In the genomic region with DNA sequence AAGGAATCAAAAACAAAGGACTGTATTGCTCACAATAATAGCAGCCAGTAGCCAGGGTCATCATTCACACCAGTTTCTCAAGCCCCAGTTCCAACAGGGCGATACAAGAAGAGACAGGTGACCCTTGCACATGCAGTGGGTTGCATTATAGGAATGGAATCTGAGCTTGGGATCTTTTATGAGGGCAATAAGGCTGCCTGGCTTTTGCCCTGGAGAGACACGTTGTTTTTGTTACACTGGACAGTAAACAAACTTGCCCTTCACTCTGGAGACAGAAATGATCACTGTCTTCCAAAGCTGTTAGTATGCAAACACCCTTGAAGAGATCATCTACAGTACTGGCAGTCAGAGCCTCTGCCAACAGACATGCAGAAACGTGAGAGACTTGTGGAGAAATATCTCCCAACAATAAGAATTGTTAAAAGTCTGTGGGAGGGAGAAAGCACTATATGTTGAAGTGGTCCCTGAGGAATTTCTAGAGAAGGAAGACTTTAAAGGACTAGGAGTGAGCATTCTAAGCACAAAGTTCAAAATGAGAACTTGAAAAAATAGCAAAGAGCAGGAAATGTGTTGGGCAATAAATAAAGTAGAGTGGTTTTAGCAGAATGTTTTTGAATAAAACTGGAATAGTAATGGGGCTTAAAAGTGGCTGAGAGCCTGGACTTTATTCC, we compare ENCODE assay signal across 22 cellular contexts. TPM values are rescaled to one million over a fixed set of nuclear protein-coding genes. Genes with fewer than 3 reads are reported as not detected.
DNase-seq lines count a peak whose midpoint lies in the region; ATAC-seq and TF ChIP-seq lines count a peak whose summit lies in the region.
"Had no signal": no experiment of that assay in that cellular context is flagged by ENCODE, and none has a peak within 500 bp of the region (broad histone marks: within the 10 kb centered on the region; RNA-seq: fewer than 3 reads in every experiment).

No MANE protein-coding gene starts in this region.

- no peak overlapping the region for H3K4me3 ChIP-seq in HEK293 (ENCODE audit: low read depth, low read length)
- no peak overlapping the region for H3K4me3 ChIP-seq in PC-3 (ENCODE audit: low read length)
- H3K4me3 ChIP-seq in fibroblast of pulmonary artery (replicated peaks; ENCODE audit: low read depth, low read length): no peak overlapping the region
- no peak overlapping the region for H3K4me3 ChIP-seq in skeletal muscle cell (ENCODE audit: low read depth, low read length)
- H3K4me3 ChIP-seq in ovary: no peak overlapping the region
- H3K4me3 ChIP-seq: body of pancreas, Peyer's patch, psoas muscle, skin epidermis, testis had no signal

- intact Hi-C loops in PC-3 (cut with micrococcal nuclease) (loop anchor here (1.0 to 2.0 kb wide), 3 partner anchors 18 to 1226 kb away; no protein-coding TSS in a partner anchor), ovary (cut with DNase I) (loop anchor here in 3 of 4 donors (2.0 to 10.0 kb wide), 7 partner anchors 1135 to 1475 kb away; no protein-coding TSS in a partner anchor)

- no peak overlapping the region for H3K9ac ChIP-seq in PC-3 (ENCODE audit: low read length)

- CTCF ChIA-PET in HEK293 (lab: Yijun Ruan, JAX): interaction anchor here (0.6 to 5.4 kb wide), 54 partner anchors 9 to 1688 kb away, joined by 3 to 106 read pairs (median 4); no protein-coding TSS in a partner anchor
- CTCF ChIA-PET in PC-3 (lab: Charles Lee): interaction anchor here (0.7 to 1.2 kb wide), 3 partner anchors 18 to 1905 kb away, joined by 3 to 5 read pairs (median 4); no protein-coding TSS in a partner anchor

- POLR2A ChIA-PET in HEK293 (lab: Yijun Ruan, JAX) (no interaction called here), PC-3 (lab: Charles Lee; ENCODE audit: unreplicated experiment) (no interaction called here)

- 17 to 23% (median 18%) methylated on average over 3 of the region's 3 CpGs for WGBS in ovary, 3 donors

- H3K4me1 ChIP-seq in HEK293 (ENCODE audit: control insufficient read depth, insufficient read depth, low read length) (peaks cover 5% of the 10 kb centered on the region; the same call in 1 of the 2 replicates), PC-3 (ENCODE audit: insufficient read depth, low read length) (peaks cover 14% of the 10 kb centered on the region; the same call in 1 of the 2 replicates), ovary (ENCODE audit: insufficient read depth) (peaks cover 4% of the 10 kb centered on the region)

- H3K36me3 ChIP-seq in HEK293 (ENCODE audit: control insufficient read depth in 2 of 2, insufficient read depth in 1 of 2, low read length in 2 of 2) (no peaks in the 10 kb centered on the region), PC-3 (ENCODE audit: low read depth, low read length) (no peaks in the 10 kb centered on the region), ovary (no peaks in the 10 kb centered on the region)
- H3K36me3 ChIP-seq: Peyer's patch had no signal

- H3K9me3 ChIP-seq in HEK293 (ENCODE audit: control insufficient read depth, insufficient read depth, low read depth, low read length) (no peaks in the 10 kb centered on the region), PC-3 (ENCODE audit: low read length) (no peaks in the 10 kb centered on the region), ovary (no peaks in the 10 kb centered on the region)
- H3K9me3 ChIP-seq: body of pancreas, Peyer's patch, psoas muscle, testis had no signal

- no peaks in the 10 kb centered on the region for H3K9me2 ChIP-seq in PC-3 (replicated peaks; ENCODE audit: low read length)

- H3K4me2 ChIP-seq in PC-3 (ENCODE audit: low read length): no peak overlapping the region

- BruUV-seq in PC-3 (replicated peaks; lab: Mats Ljungman, UMichigan): no TSS peak

- H3F3A ChIP-seq in PC-3 (ENCODE audit: low read length, unreplicated experiment): no peaks in the 10 kb centered on the region

- no peak overlapping the region for H3K27ac ChIP-seq in HEK293 (ENCODE audit: extremely low read depth, low read depth, low read length)
- H3K27ac ChIP-seq in PC-3 (ENCODE audit: low read length): no peak overlapping the region
- H3K27ac ChIP-seq in ovary: no peak overlapping the region
- H3K27ac ChIP-seq: body of pancreas, epithelial cell of prostate, psoas muscle, testis had no signal

- no peak for TF ChIP-seq POLR2A in ovary (IDR thresholded peaks at IDR 0.05)

- no peaks in the 10 kb centered on the region for H3K79me2 ChIP-seq in PC-3 (ENCODE audit: low read length)

- H2AFZ ChIP-seq in PC-3 (ENCODE audit: low read length): no peak overlapping the region

- DNase-seq in PC-3 (peak; percentile 12), fibroblast of pulmonary artery (ENCODE audit: low read depth) (peak; percentile 48), skeletal muscle cell (ENCODE audit: low read depth) (peak; percentile 48), ovary (no peak)
- DNase-seq in stimulated activated naive CD4-positive, alpha-beta T cell (lab: John Stamatoyannopoulos, UW): no peak
- DNase-seq in activated naive CD4-positive, alpha-beta T cell treated with Interleukin-2 at 50 U/mL for 16 hours: no peak
- DNase-seq: activated CD4-positive, alpha-beta T cell treated with anti-CD3 and anti-CD28 coated beads for 1 hour; activated effector memory CD4-positive, alpha-beta T cell treated with anti-CD3 and anti-CD28 coated beads, Interleukin-2, amount 50 U/mL, for 16 hours; effector CD4-positive, alpha-beta T cell; foreskin melanocyte; left ventricle myocardium superior; NCI-H524 treated with DMSO at 0.1 percent for 48 hours; psoas muscle had no signal

- TF ChIP-seq EP300 in ovary (IDR thresholded peaks at IDR 0.05): no peak

- no peaks in the 10 kb centered on the region for H4K20me1 ChIP-seq in PC-3 (ENCODE audit: low read length)

- no peaks in the 10 kb centered on the region for H3K27me3 ChIP-seq in PC-3 (ENCODE audit: low read length)
- no peaks in the 10 kb centered on the region for H3K27me3 ChIP-seq in ovary
- H3K27me3 ChIP-seq: testis had no signal

- TF ChIP-seq CTCF in HEK293 (tag by site-specific recombination; IDR thresholded peaks at IDR 0.05): no peak
- TF ChIP-seq CTCF in PC-3 (conservative IDR thresholded peaks at IDR 0.05; ENCODE audit: low read depth, low read length): no peak
- no peak for TF ChIP-seq CTCF in fibroblast of pulmonary artery (IDR thresholded peaks at IDR 0.05; ENCODE audit: low read length, missing control alignments)
- no peak for TF ChIP-seq CTCF in ovary (IDR thresholded peaks at IDR 0.05)

- no peak for ATAC-seq in PC-3
- ATAC-seq: activated CD8-positive, alpha-beta T cell treated with anti-CD3 and anti-CD28 coated beads, Interleukin-2, amount 10 ng/mL, durations not matched to agents 7 days and 5 days; body of pancreas; left ventricle myocardium superior; psoas muscle; stimulated activated effector memory CD8-positive, alpha-beta T cell treated with anti-CD3 and anti-CD28 coated beads, Interleukin-12 subunit alpha, Interleukin-12 subunit beta, amount 100 ng/mL, for 72 hours had no signal

TF ChIP-seq in HEK293, 187 proteins besides CTCF, POLR2A, EP300 and RAD21:
- TF ChIP-seq ZNF324 (tag by site-specific recombination; IDR thresholded peaks at IDR 0.05) (no peak), ZNF558 (tag by site-specific recombination; IDR thresholded peaks at IDR 0.05) (peak; percentile 29; the same call in 1 of the 2 replicates)

RNA-seq across cellular contexts. Expression of gene COL12A1, which starts 6.2 kb away (rescaled TPM):
- 24.2 and 41.2 TPM in 2 replicates for total RNA-seq in PC-3 (2014; rRNA removed)
- 100 to 1,000 TPM; 145 to 277 (median 194) TPM for total RNA-seq in ovary
- 100 to 1,000 TPM; 134 to 165 TPM for polyA plus RNA-seq in ovary
- total RNA-seq: T-helper 1 cell treated with Interleukin-12 subunit alpha and Interleukin-12 subunit beta and Interleukin-4 antibody, amounts not matched to agents 30 ng/mL and 1 ng/mL, for 36 hours had no signal

RNA-seq across cellular contexts. Expression of gene COX7A2, which starts 31.5 kb away (rescaled TPM):
- total RNA-seq in PC-3 (2014; rRNA removed): 160 and 172 TPM in 2 replicates
- total RNA-seq in ovary: 100 to 1,000 TPM; 178 to 297 (median 202) TPM
- 100 to 1,000 TPM; 316 to 377 TPM for polyA plus RNA-seq in ovary

Comparison
In these comparisons a context has a peak if more than half of its experiments do, and no peak if none do; other contexts are left out.
1. DNase-seq: peak in PC-3 (single experiment), fibroblast of pulmonary artery (single experiment) and skeletal muscle cell (single experiment); none in ovary (0 of 5), stimulated activated naive CD4-positive, alpha-beta T cell (0 of 6) and activated naive CD4-positive, alpha-beta T cell treated with Interleukin-2 at 50 U/mL for 16 hours (single experiment).